ENCODE assay signal across 9 cellular contexts in the genomic region with DNA sequence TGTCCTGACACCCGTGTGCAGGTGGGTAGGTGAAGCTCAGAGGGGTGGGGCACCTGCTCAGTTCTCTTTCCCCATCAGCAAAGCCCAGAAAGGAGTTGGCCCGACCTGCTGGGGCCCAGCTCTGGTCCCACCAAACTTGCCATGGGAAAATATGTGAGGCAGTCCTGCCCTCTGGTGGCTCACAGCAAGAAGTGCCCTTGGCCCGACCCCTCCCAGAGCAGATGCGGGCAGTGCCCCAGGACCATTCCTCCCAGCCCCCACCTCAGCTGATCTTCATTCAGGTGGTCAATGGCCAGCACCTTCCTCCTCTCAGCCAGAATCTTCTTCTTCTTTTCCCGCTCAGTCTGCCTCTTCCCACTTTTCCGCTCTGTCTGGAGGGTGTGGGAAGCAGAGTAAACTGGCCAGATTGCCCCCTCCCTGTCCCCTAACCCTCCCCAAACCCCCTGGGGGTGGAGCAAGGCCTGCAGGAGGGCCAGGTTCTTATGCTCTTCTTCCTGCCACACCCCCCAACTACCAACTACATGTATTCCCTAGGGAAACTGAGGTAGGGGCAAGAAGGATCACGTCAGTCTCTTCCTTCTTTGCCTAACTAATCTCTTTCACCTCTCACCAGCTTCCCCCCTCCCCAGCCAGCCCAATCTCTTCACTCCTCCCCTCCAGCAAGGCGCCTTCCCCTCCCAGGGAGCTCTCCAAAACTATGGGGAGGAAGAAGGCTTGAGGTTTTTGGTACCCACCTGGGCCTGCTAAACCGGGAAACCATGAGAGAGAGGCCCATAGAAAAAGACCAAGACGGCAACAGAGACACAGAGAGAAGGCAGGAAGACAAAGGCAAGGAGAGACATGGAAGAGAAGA. TPM values are rescaled to one million over a fixed set of nuclear protein-coding genes. Genes with fewer than 3 reads are reported as not detected.
DNase-seq lines count a peak whose midpoint lies in the region; ATAC-seq, FAIRE-seq and TF ChIP-seq lines count a peak whose summit lies in the region.
"Had no signal": no experiment of that assay in that cellular context is flagged by ENCODE, and none has a peak within 500 bp of the region (broad histone marks: within the 10 kb centered on the region; RNA-seq: fewer than 3 reads in every experiment).

No MANE protein-coding gene starts in this region.

- H3K4me1 Mint-ChIP-seq in activated CD4-positive, alpha-beta T cell treated with anti-CD3 and anti-CD28 coated beads for 36 hours = no peaks in the 10 kb centered on the region
- peaks cover 4% of the 10 kb centered on the region for H3K4me1 Mint-ChIP-seq in progenitor cell of endocrine pancreas (ENCODE audit: low read depth)
- H3K4me1 Mint-ChIP-seq: activated naive CD4-positive, alpha-beta T cell treated with anti-CD3 and anti-CD28 coated beads, Interleukin-2, amount 50 U/mL, for 24 hours had no signal

- no peak overlapping the region for H3K27ac Mint-ChIP-seq in activated CD4-positive, alpha-beta T cell treated with anti-CD3 and anti-CD28 coated beads for 36 hours
- no peak overlapping the region for H3K27ac Mint-ChIP-seq in progenitor cell of endocrine pancreas
- H3K27ac Mint-ChIP-seq: activated naive CD4-positive, alpha-beta T cell treated with anti-CD3 and anti-CD28 coated beads, Interleukin-2, amount 50 U/mL, for 24 hours had no signal

- CTCF ChIA-PET in activated CD4-positive, alpha-beta T cell treated with anti-CD3 and anti-CD28 coated beads for 36 hours (lab: Charles Lee) = interaction anchor here (0.7 to 5.7 kb wide), 10 partner anchors 15 to 227 kb away, joined by 3 to 23 read pairs (median 4); a partner anchor contains a TSS

- no peak overlapping the region for H3K4me3 Mint-ChIP-seq in activated CD4-positive, alpha-beta T cell treated with anti-CD3 and anti-CD28 coated beads for 36 hours
- no peak overlapping the region for H3K4me3 Mint-ChIP-seq in progenitor cell of endocrine pancreas (ENCODE audit: low read depth)
- H3K4me3 Mint-ChIP-seq: activated naive CD4-positive, alpha-beta T cell treated with anti-CD3 and anti-CD28 coated beads, Interleukin-2, amount 50 U/mL, for 24 hours had no signal

- peak; percentile 62 for DNase-seq in activated CD4-positive, alpha-beta T cell treated with anti-CD3 and anti-CD28 coated beads for 36 hours
- DNase-seq in activated CD4-positive, alpha-beta T cell treated with anti-CD3 and anti-CD28 coated beads for 1 hour = no peak
- peak; percentile 69 to 87 for DNase-seq in frontal cortex (ENCODE audit: low spot score in 2 of 2)
- DNase-seq in progenitor cell of endocrine pancreas (ENCODE audit: low spot score, unreplicated experiment) = peak; percentile 48
- no peak for DNase-seq in NCI-H2107 treated with DMSO at 0.1 percent for 48 hours (lab: John Stamatoyannopoulos, UW; ENCODE audit: unreplicated experiment)

- peak; percentile 73 for ATAC-seq in activated CD4-positive, alpha-beta T cell treated with anti-CD3 and anti-CD28 coated beads for 36 hours
- no peak for ATAC-seq in HG02840 (IDR thresholded peaks at IDR 0.05; ENCODE audit: low FRiP score, unreplicated experiment)

- intact Hi-C loops in activated CD4-positive, alpha-beta T cell treated with anti-CD3 and anti-CD28 coated beads for 36 hours (cut with DNase I, micrococcal nuclease) = loop anchor here (1.0 kb wide), 1 partner anchor 108 kb away; no protein-coding TSS in a partner anchor

- no peak overlapping the region for H3K4me3 ChIP-seq in WI38 (ENCODE audit: low read depth, low read length)

- H3K36me3 Mint-ChIP-seq in activated CD4-positive, alpha-beta T cell treated with anti-CD3 and anti-CD28 coated beads for 36 hours (ENCODE audit: low read depth) = no peaks in the 10 kb centered on the region
- no peaks in the 10 kb centered on the region for H3K36me3 Mint-ChIP-seq in progenitor cell of endocrine pancreas (ENCODE audit: insufficient read depth)
- H3K36me3 Mint-ChIP-seq: activated naive CD4-positive, alpha-beta T cell treated with anti-CD3 and anti-CD28 coated beads, Interleukin-2, amount 50 U/mL, for 24 hours had no signal

- TF ChIP-seq CTCF in LNCAP (IDR thresholded peaks at IDR 0.05) (peak; percentile 97), WI38 (IDR thresholded peaks at IDR 0.05; ENCODE audit: low read depth, low read length) (peak; percentile 80), progenitor cell of endocrine pancreas (IDR thresholded peaks at IDR 0.05; ENCODE audit: unreplicated experiment) (peak; percentile 94)

- no peak for FAIRE-seq in frontal cortex (lab: Jason Lieb, UNC)

- no peaks in the 10 kb centered on the region for H3K9me3 Mint-ChIP-seq in activated CD4-positive, alpha-beta T cell treated with anti-CD3 and anti-CD28 coated beads for 36 hours (ENCODE audit: low read depth)
- H3K9me3 Mint-ChIP-seq in progenitor cell of endocrine pancreas (ENCODE audit: low read depth) = no peaks in the 10 kb centered on the region
- H3K9me3 Mint-ChIP-seq: activated naive CD4-positive, alpha-beta T cell treated with anti-CD3 and anti-CD28 coated beads, Interleukin-2, amount 50 U/mL, for 24 hours had no signal

- peaks cover 5% of the 10 kb centered on the region for H3K27me3 Mint-ChIP-seq in activated CD4-positive, alpha-beta T cell treated with anti-CD3 and anti-CD28 coated beads for 36 hours
- H3K27me3 Mint-ChIP-seq in progenitor cell of endocrine pancreas = peaks cover 25% of the 10 kb centered on the region

- POLR2A ChIA-PET in activated CD4-positive, alpha-beta T cell treated with anti-CD3 and anti-CD28 coated beads for 36 hours (lab: Charles Lee) = no interaction called here

RNA-seq across cellular contexts. Expression of a gene that starts 15.6 kb away (rescaled TPM):
- total RNA-seq in activated CD4-positive, alpha-beta T cell treated with anti-CD3 and anti-CD28 coated beads for 36 hours = not detected
- total RNA-seq in frontal cortex (not detected), progenitor cell of endocrine pancreas (1.9 and 2.3 TPM in 2 replicates)

RNA-seq across cellular contexts. Expression of a gene that starts 37.2 kb away (rescaled TPM):
- total RNA-seq in activated CD4-positive, alpha-beta T cell treated with anti-CD3 and anti-CD28 coated beads for 36 hours = not detected
- not detected for total RNA-seq in frontal cortex
- 35.3 and 38.0 TPM in 2 replicates for total RNA-seq in progenitor cell of endocrine pancreas

RNA-seq across cellular contexts. Expression of a gene that starts 59.7 kb away (rescaled TPM):
- not detected for total RNA-seq in activated CD4-positive, alpha-beta T cell treated with anti-CD3 and anti-CD28 coated beads for 36 hours
- under 0.01 TPM for total RNA-seq in frontal cortex
- not detected in 2 replicates for total RNA-seq in progenitor cell of endocrine pancreas

Comparison
In these comparisons a context has a peak if more than half of its experiments do, and no peak if none do; other contexts are left out.
1. DNase-seq: peak in activated CD4-positive, alpha-beta T cell treated with anti-CD3 and anti-CD28 coated beads for 36 hours (single experiment), frontal cortex (2 of 2) and progenitor cell of endocrine pancreas (single experiment); none in activated CD4-positive, alpha-beta T cell treated with anti-CD3 and anti-CD28 coated beads for 1 hour (single experiment) and NCI-H2107 treated with DMSO at 0.1 percent for 48 hours (single experiment).
2. RNA of a gene that starts 37.2 kb away (total RNA-seq): 35.3 to 38.0 TPM in progenitor cell of endocrine pancreas; not detected in activated CD4-positive, alpha-beta T cell treated with anti-CD3 and anti-CD28 coated beads for 36 hours and not detected in frontal cortex (single experiment); every median in the first group is over 10 times any median in the second.
3. Peak in every context shown above with its lines, with median percentiles within 50 percentile points of each other: CTCF ChIP-seq.